29 cellular contexts compared by ENCODE assay signal in genomic region chr7:684416-684815, GRCh38.
"Had no signal": no experiment of that assay in that cellular context is flagged by ENCODE, and none has a peak within 500 bp of the region (broad histone marks: within the 10 kb centered on the region; RNA-seq: fewer than 3 reads in every experiment).

No MANE protein-coding gene starts in this region.

- H3K36me3 ChIP-seq: ascending aorta, cardiac muscle cell, MG63, SJCRH30 had no signal

- H3K4me3 Mint-ChIP-seq: activated CD4-positive, alpha-beta T cell treated with anti-CD3 and anti-CD28 coated beads, Interleukin-2, amount 10 ng/mL, durations not matched to agents 24 days and 14 days; activated CD8-positive, alpha-beta T cell treated with anti-CD3 and anti-CD28 coated beads for 36 hours; activated naive CD4-positive, alpha-beta T cell treated with anti-CD3 and anti-CD28 coated beads, Interleukin-2, amount 50 U/mL, for 24 hours; activated naive CD8-positive, alpha-beta T cell treated with anti-CD3 and anti-CD28 coated beads, Interleukin-2, amount 10 ng/mL, durations not matched to agents 7 days and 5 days; activated T-cell treated with anti-CD3 and anti-CD28 coated beads, Interleukin-2, amount 50 U/mL, for 72 hours had no signal

- H3K27ac ChIP-seq: ascending aorta, cardiac muscle cell, PC-9, SJCRH30, SK-N-MC had no signal

- ATAC-seq: activated CD8-positive, alpha-beta T cell treated with anti-CD3 and anti-CD28 coated beads for 36 hours; activated T-cell treated with anti-CD3 and anti-CD28 coated beads, Interleukin-2, amount 50 U/mL, for 72 hours had no signal

- DNase-seq: activated CD4-positive, alpha-beta T cell treated with anti-CD3 and anti-CD28 coated beads, Interleukin-2, amount 10 ng/mL, durations not matched to agents 24 days and 14 days; activated CD4-positive, alpha-beta T cell treated with anti-CD3 and anti-CD28 coated beads, Interleukin-2, amount 50 U/mL, for 4 hours; activated CD8-positive, alpha-beta T cell treated with anti-CD3 and anti-CD28 coated beads for 36 hours; activated naive CD8-positive, alpha-beta T cell treated with anti-CD3 and anti-CD28 coated beads, Interleukin-2, amount 10 ng/mL, durations not matched to agents 7 days and 5 days; activated T-cell treated with anti-CD3 and anti-CD28 coated beads, Interleukin-2, amount 50 U/mL, for 1 hour; activated T-cell treated with anti-CD3 and anti-CD28 coated beads, Interleukin-2, amount 50 U/mL, for 72 hours; amygdala; Kasumi-1; KG1; MG63; NCI-H1048; NCI-H1105 treated with DMSO at 0.1 percent for 48 hours; NCI-H1436; NCI-H1694; NCI-H1930; NCI-H2081 treated with DMSO at 0.1 percent for 48 hours; NCI-H345; NCI-H510A; NCI-H526; NCI-H748 treated with DMSO at 0.1 percent for 48 hours; PC-9; SHP77; SJCRH30; T1000 had no signal

- H3K4me1 Mint-ChIP-seq: activated CD4-positive, alpha-beta T cell treated with anti-CD3 and anti-CD28 coated beads, Interleukin-2, amount 10 ng/mL, durations not matched to agents 24 days and 14 days; activated naive CD4-positive, alpha-beta T cell treated with anti-CD3 and anti-CD28 coated beads, Interleukin-2, amount 50 U/mL, for 24 hours; activated naive CD8-positive, alpha-beta T cell treated with anti-CD3 and anti-CD28 coated beads, Interleukin-2, amount 10 ng/mL, durations not matched to agents 7 days and 5 days had no signal

- H3K4me3 ChIP-seq: ascending aorta, cardiac muscle cell, MG63, PC-9, SJCRH30, SK-N-MC had no signal

- H3K27ac Mint-ChIP-seq: activated CD4-positive, alpha-beta T cell treated with anti-CD3 and anti-CD28 coated beads, Interleukin-2, amount 10 ng/mL, durations not matched to agents 24 days and 14 days; activated CD8-positive, alpha-beta T cell treated with anti-CD3 and anti-CD28 coated beads for 36 hours; activated naive CD4-positive, alpha-beta T cell treated with anti-CD3 and anti-CD28 coated beads, Interleukin-2, amount 50 U/mL, for 24 hours; activated naive CD8-positive, alpha-beta T cell treated with anti-CD3 and anti-CD28 coated beads, Interleukin-2, amount 10 ng/mL, durations not matched to agents 7 days and 5 days; activated T-cell treated with anti-CD3 and anti-CD28 coated beads, Interleukin-2, amount 50 U/mL, for 72 hours; activated T-helper 2 cell treated with anti-CD3 and anti-CD28 coated beads, Interferon-gamma antibody, Interleukin-2, Interleukin-4, amounts not matched to agents 10 μg/mL and 5 μg/mL and 100 μg/mL, durations not matched to agents 14 hours and 24 hours and 36 hours had no signal

- H3K27me3 ChIP-seq: ascending aorta, cardiac muscle cell, MG63, SJCRH30 had no signal

- H3K27me3 Mint-ChIP-seq: activated CD4-positive, alpha-beta T cell treated with anti-CD3 and anti-CD28 coated beads, Interleukin-2, amount 10 ng/mL, durations not matched to agents 24 days and 14 days; activated CD8-positive, alpha-beta T cell treated with anti-CD3 and anti-CD28 coated beads for 36 hours; activated naive CD4-positive, alpha-beta T cell treated with anti-CD3 and anti-CD28 coated beads, Interleukin-2, amount 50 U/mL, for 24 hours; activated naive CD8-positive, alpha-beta T cell treated with anti-CD3 and anti-CD28 coated beads, Interleukin-2, amount 10 ng/mL, durations not matched to agents 7 days and 5 days had no signal

- H3K4me1 ChIP-seq: ascending aorta, SJCRH30 had no signal
